In the genomic region with DNA sequence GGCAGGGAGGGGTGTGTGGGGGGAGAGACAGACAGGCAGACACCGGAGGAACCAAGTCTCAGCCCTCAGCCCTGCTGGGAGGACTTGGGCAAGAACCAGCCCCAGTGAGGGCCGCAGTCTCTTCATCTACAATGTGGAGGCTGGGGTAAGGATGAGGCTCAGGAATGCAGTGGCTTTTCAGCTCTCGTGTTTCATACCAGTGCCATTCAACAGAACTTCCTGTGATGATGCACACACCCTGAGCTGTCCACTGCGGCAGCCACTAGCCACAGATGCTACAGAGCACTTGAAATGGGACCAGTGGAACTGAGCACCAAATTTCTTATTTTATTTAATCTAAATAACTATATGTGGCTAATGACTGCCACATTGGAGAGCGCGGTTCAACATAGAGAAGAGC, we compare ENCODE assay signal across 17 cellular contexts. TPM values are rescaled to one million over a fixed set of nuclear protein-coding genes. Genes with fewer than 3 reads are reported as not detected.
DNase-seq lines count a peak whose midpoint lies in the region; ATAC-seq, FAIRE-seq and TF ChIP-seq lines count a peak whose summit lies in the region.
"Had no signal": no experiment of that assay in that cellular context is flagged by ENCODE, and none has a peak within 500 bp of the region (broad histone marks: within the 10 kb centered on the region; RNA-seq: fewer than 3 reads in every experiment).

No MANE protein-coding gene starts in this region.

- H3K36me3 Mint-ChIP-seq in nephron progenitor cell (ENCODE audit: low read depth): no peaks in the 10 kb centered on the region
- H3K36me3 Mint-ChIP-seq: activated naive CD8-positive, alpha-beta T cell treated with anti-CD3 and anti-CD28 coated beads for 36 hours; CD8-positive, alpha-beta memory T cell; natural killer cell; WTC11 had no signal

- no peak for FAIRE-seq in H54 (lab: Jason Lieb, UNC)
- FAIRE-seq: HepG2 had no signal

- ATAC-seq in SK-N-SH treated with all-trans-retinoic acid at 6 μM for 48 hours: peak; percentile 95
- no peak for ATAC-seq in HG02840 (IDR thresholded peaks at IDR 0.05; ENCODE audit: low FRiP score, unreplicated experiment)
- ATAC-seq: HepG2, left lobe of liver, natural killer cell, WTC11 had no signal

- DNase-seq in H54 (ENCODE audit: insufficient read length, low spot score) (peak; percentile 86), fibroblast of peridontal ligament (ENCODE audit: extremely low read depth) (peak; percentile 73), nephron progenitor cell (no peak), NCI-H1930 (lab: John Stamatoyannopoulos, UW) (no peak)
- DNase-seq: activated CD8-positive, alpha-beta memory T cell treated with anti-CD3 and anti-CD28 coated beads, Interleukin-2, amount 50 U/mL, for 4 hours; activated naive CD8-positive, alpha-beta T cell treated with anti-CD3 and anti-CD28 coated beads for 36 hours; CD8-positive, alpha-beta memory T cell; dermis blood vessel endothelial cell; natural killer cell; NCI-H510A treated with DMSO at 0.1 percent for 48 hours; sigmoid colon had no signal

- H3K27me3 Mint-ChIP-seq in nephron progenitor cell (ENCODE audit: low read depth, poor library complexity): no peaks in the 10 kb centered on the region
- H3K27me3 Mint-ChIP-seq: activated naive CD8-positive, alpha-beta T cell treated with anti-CD3 and anti-CD28 coated beads for 36 hours had no signal

- no peak for TF ChIP-seq POLR2A in H54 (IDR thresholded peaks at IDR 0.05; ENCODE audit: low read depth, low read length)

- TF ChIP-seq CTCF in nephron progenitor cell (IDR thresholded peaks at IDR 0.05): no peak

- no peaks in the 10 kb centered on the region for H3K9me3 Mint-ChIP-seq in nephron progenitor cell
- H3K9me3 Mint-ChIP-seq: activated naive CD8-positive, alpha-beta T cell treated with anti-CD3 and anti-CD28 coated beads for 36 hours; CD8-positive, alpha-beta memory T cell; natural killer cell; WTC11 had no signal

- no peak overlapping the region for H3K4me3 Mint-ChIP-seq in nephron progenitor cell
- H3K4me3 Mint-ChIP-seq: activated naive CD8-positive, alpha-beta T cell treated with anti-CD3 and anti-CD28 coated beads for 36 hours; CD8-positive, alpha-beta memory T cell; natural killer cell; WTC11 had no signal

- peaks cover 62% of the 10 kb centered on the region for H3K4me1 Mint-ChIP-seq in nephron progenitor cell
- H3K4me1 Mint-ChIP-seq: activated naive CD8-positive, alpha-beta T cell treated with anti-CD3 and anti-CD28 coated beads for 36 hours; CD8-positive, alpha-beta memory T cell; natural killer cell had no signal

- H3K27ac Mint-ChIP-seq in nephron progenitor cell: no peak overlapping the region
- H3K27ac Mint-ChIP-seq: activated naive CD8-positive, alpha-beta T cell treated with anti-CD3 and anti-CD28 coated beads for 36 hours; natural killer cell; WTC11 had no signal

- H3K27ac ChIP-seq in temporal lobe (ENCODE audit: low read depth, low read length): peak overlapping the region; percentile 44
- H3K27ac ChIP-seq: sigmoid colon had no signal

TF ChIP-seq in SK-N-SH treated with all-trans-retinoic acid at 6 μM for 48 hours, 23 proteins besides CTCF, POLR2A, EP300 and RAD21:
- TF ChIP-seq GLIS3 (CRISPR knock-in tag; IDR thresholded peaks at IDR 0.05) (no peak), ZNF8 (CRISPR knock-in tag; IDR thresholded peaks at IDR 0.05) (no peak)
- TF ChIP-seq, protein P1, sequence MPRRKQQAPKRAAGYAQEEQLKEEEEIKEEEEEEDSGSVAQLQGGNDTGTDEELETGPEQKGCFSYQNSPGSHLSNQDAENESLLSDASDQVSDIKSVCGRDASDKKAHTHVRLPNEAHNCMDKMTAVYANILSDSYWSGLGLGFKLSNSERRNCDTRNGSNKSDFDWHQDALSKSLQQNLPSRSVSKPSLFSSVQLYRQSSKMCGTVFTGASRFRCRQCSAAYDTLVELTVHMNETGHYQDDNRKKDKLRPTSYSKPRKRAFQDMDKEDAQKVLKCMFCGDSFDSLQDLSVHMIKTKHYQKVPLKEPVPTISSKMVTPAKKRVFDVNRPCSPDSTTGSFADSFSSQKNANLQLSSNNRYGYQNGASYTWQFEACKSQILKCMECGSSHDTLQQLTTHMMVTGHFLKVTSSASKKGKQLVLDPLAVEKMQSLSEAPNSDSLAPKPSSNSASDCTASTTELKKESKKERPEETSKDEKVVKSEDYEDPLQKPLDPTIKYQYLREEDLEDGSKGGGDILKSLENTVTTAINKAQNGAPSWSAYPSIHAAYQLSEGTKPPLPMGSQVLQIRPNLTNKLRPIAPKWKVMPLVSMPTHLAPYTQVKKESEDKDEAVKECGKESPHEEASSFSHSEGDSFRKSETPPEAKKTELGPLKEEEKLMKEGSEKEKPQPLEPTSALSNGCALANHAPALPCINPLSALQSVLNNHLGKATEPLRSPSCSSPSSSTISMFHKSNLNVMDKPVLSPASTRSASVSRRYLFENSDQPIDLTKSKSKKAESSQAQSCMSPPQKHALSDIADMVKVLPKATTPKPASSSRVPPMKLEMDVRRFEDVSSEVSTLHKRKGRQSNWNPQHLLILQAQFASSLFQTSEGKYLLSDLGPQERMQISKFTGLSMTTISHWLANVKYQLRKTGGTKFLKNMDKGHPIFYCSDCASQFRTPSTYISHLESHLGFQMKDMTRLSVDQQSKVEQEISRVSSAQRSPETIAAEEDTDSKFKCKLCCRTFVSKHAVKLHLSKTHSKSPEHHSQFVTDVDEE (CRISPR knock-in tag; IDR thresholded peaks at IDR 0.05): no peak

RNA-seq across cellular contexts. Expression of a gene that starts 10.7 kb away (rescaled TPM):
- total RNA-seq in temporal lobe: 6.6 TPM
- total RNA-seq: activated naive CD8-positive, alpha-beta T cell treated with anti-CD3 and anti-CD28 coated beads for 36 hours; CD8-positive, alpha-beta memory T cell; dermis blood vessel endothelial cell; left lobe of liver had no signal

RNA-seq across cellular contexts. Expression of a gene that starts 23.8 kb away (rescaled TPM):
- total RNA-seq in temporal lobe: 0.25 TPM
- total RNA-seq: activated naive CD8-positive, alpha-beta T cell treated with anti-CD3 and anti-CD28 coated beads for 36 hours; CD8-positive, alpha-beta memory T cell had no signal

Comparison
In these comparisons a context has a peak if more than half of its experiments do, and no peak if none do; other contexts are left out.
1. DNase-seq: peak in H54 (single experiment) and fibroblast of peridontal ligament (single experiment); none in nephron progenitor cell (single experiment) and NCI-H1930 (0 of 2).